In genomic region chr5:1724822-1725602, GRCh38 we compare ENCODE assay signal across 10 cellular contexts.
DNase-seq lines count a peak whose midpoint lies in the region; ATAC-seq, FAIRE-seq and TF ChIP-seq lines count a peak whose summit lies in the region.
"Had no signal": no experiment of that assay in that cellular context is flagged by ENCODE, and none has a peak within 500 bp of the region (broad histone marks: within the 10 kb centered on the region; RNA-seq: fewer than 3 reads in every experiment).

No MANE protein-coding gene starts in this region.

- WGBS in lower leg skin, 2 donors, result 43 to 57% methylated on average over 41 of the region's 41 CpGs

- DNase-seq in stimulated activated CD4-positive, alpha-beta T cell treated with anti-CD3 and anti-CD28 coated beads, Interleukin-2, amount 100 ng/mL, for 24 hours, result peak; percentile 17 to 39
- DNase-seq in stimulated activated CD4-positive, alpha-beta T cell treated with anti-CD3 and anti-CD28 coated beads, Interleukin-2, amount 100 ng/mL, for 48 hours, result no peak
- DNase-seq in cardiac fibroblast (ENCODE audit: low read depth in 2 of 2) (peak; percentile 12 to 17), lower leg skin (ENCODE audit: low spot score in 2 of 2) (peak; percentile 14 to 80), urothelium cell line (ENCODE audit: low spot score) (peak; percentile 79), NCI-H69 (lab: John Stamatoyannopoulos, UW) (no peak), NCI-H1694 treated with DMSO at 0.1 percent for 48 hours (lab: John Stamatoyannopoulos, UW) (no peak)
- DNase-seq: activated B cell treated with CpG ODN at 0.5 μM for 24 hours, NCI-H345 had no signal

- intact Hi-C loops in lower leg skin (cut with DNase I; ENCODE audit: low total_unique reads), result no loop called here

- TF ChIP-seq POLR2A in lower leg skin (IDR thresholded peaks at IDR 0.05), result no peak

- no peak for TF ChIP-seq CTCF in cardiac fibroblast (IDR thresholded peaks at IDR 0.05; ENCODE audit: low read depth, low read length)
- no peak for TF ChIP-seq CTCF in lower leg skin (IDR thresholded peaks at IDR 0.05)

- FAIRE-seq in urothelium cell line (lab: Jason Lieb, UNC), result peak; percentile 67

- H3K4me3 ChIP-seq in cardiac fibroblast (replicated peaks in 1 of 2; ENCODE audit: low read depth in 2 of 2, low read length in 2 of 2), result no peak overlapping the region
- H3K4me3 ChIP-seq in lower leg skin (ENCODE audit: low read depth, poor library complexity, severe bottlenecking), result no peak overlapping the region

- no peak for ATAC-seq in HG03442 (IDR thresholded peaks at IDR 0.05; ENCODE audit: unreplicated experiment)

Comparison
In these comparisons a context has a peak if more than half of its experiments do, and no peak if none do; other contexts are left out.
1. DNase-seq: peak in stimulated activated CD4-positive, alpha-beta T cell treated with anti-CD3 and anti-CD28 coated beads, Interleukin-2, amount 100 ng/mL, for 24 hours (2 of 2), cardiac fibroblast (2 of 2), lower leg skin (2 of 2) and urothelium cell line (single experiment); none in stimulated activated CD4-positive, alpha-beta T cell treated with anti-CD3 and anti-CD28 coated beads, Interleukin-2, amount 100 ng/mL, for 48 hours (0 of 2), NCI-H69 (single experiment) and NCI-H1694 treated with DMSO at 0.1 percent for 48 hours (single experiment).